Comparison of ENCODE assay signal across 8 cellular contexts in genomic region chr10:114538544-114538906, GRCh38.
DNase-seq lines count a peak whose midpoint lies in the region; ATAC-seq and TF ChIP-seq lines count a peak whose summit lies in the region.

No MANE protein-coding gene starts in this region.

- no peaks in the 10 kb centered on the region for H3K27me3 Mint-ChIP-seq in activated naive CD8-positive, alpha-beta T cell treated with anti-CD3 and anti-CD28 coated beads, Interleukin-2, amount 10 ng/mL, durations not matched to agents 7 days and 5 days

- peak overlapping the region; percentile 80 for H3K4me3 Mint-ChIP-seq in activated naive CD8-positive, alpha-beta T cell treated with anti-CD3 and anti-CD28 coated beads, Interleukin-2, amount 10 ng/mL, durations not matched to agents 7 days and 5 days

- no peaks in the 10 kb centered on the region for H3K36me3 Mint-ChIP-seq in activated naive CD8-positive, alpha-beta T cell treated with anti-CD3 and anti-CD28 coated beads, Interleukin-2, amount 10 ng/mL, durations not matched to agents 7 days and 5 days

- ATAC-seq in GM21360 (IDR thresholded peaks at IDR 0.05; ENCODE audit: unreplicated experiment), result peak; percentile 69
- peak; percentile 19 for ATAC-seq in activated naive CD8-positive, alpha-beta T cell treated with anti-CD3 and anti-CD28 coated beads, Interleukin-2, amount 10 ng/mL, durations not matched to agents 7 days and 5 days (ENCODE audit: low read depth)
- ATAC-seq in omental fat pad (ENCODE audit: low FRiP score), result no peak

- H3K9me3 Mint-ChIP-seq in activated naive CD8-positive, alpha-beta T cell treated with anti-CD3 and anti-CD28 coated beads, Interleukin-2, amount 10 ng/mL, durations not matched to agents 7 days and 5 days, result no peaks in the 10 kb centered on the region

- DNase-seq in SW480 (ENCODE audit: low spot score), result peak; percentile 68
- DNase-seq in activated naive CD8-positive, alpha-beta T cell treated with anti-CD3 and anti-CD28 coated beads, Interleukin-2, amount 10 ng/mL, durations not matched to agents 7 days and 5 days, result peak; percentile 60
- peak; percentile 43 for DNase-seq in stimulated activated CD4-positive, alpha-beta T cell treated with anti-CD3 and anti-CD28 coated beads, Interleukin-12 subunit alpha, Interleukin-12 subunit beta, amount 100 ng/mL, for 4 hours
- DNase-seq in NK-92 treated with Interleukin-12 subunit alpha and Interleukin-12 subunit beta, amount 100 ng/mL, for 24 hours (lab: John Stamatoyannopoulos, UW), result no peak
- no peak for DNase-seq in omental fat pad (ENCODE audit: low spot score)
- DNase-seq in NCI-H187 (lab: John Stamatoyannopoulos, UW), result no peak
- DNase-seq in GM20000 (ENCODE audit: low spot score), result no peak

- peak overlapping the region; percentile 89 for H3K27ac Mint-ChIP-seq in activated naive CD8-positive, alpha-beta T cell treated with anti-CD3 and anti-CD28 coated beads, Interleukin-2, amount 10 ng/mL, durations not matched to agents 7 days and 5 days

- H3K4me1 Mint-ChIP-seq in activated naive CD8-positive, alpha-beta T cell treated with anti-CD3 and anti-CD28 coated beads, Interleukin-2, amount 10 ng/mL, durations not matched to agents 7 days and 5 days, result peaks cover 59% of the 10 kb centered on the region

- POLR2A ChIA-PET in activated naive CD8-positive, alpha-beta T cell treated with anti-CD3 and anti-CD28 coated beads, Interleukin-2, amount 10 ng/mL, durations not matched to agents 7 days and 5 days (lab: Charles Lee), result interaction anchor here (1.5 to 12.2 kb wide), 2 partner anchors 18 to 399 kb away, joined by 3 to 387 read pairs; partner anchors contain the start of gene TRUB1

- TF ChIP-seq CTCF in omental fat pad (IDR thresholded peaks at IDR 0.05) (no peak), GM20000 (IDR thresholded peaks at IDR 0.05; ENCODE audit: extremely low read depth, missing control alignments) (no peak)

Comparison
In these comparisons a context has a peak if more than half of its experiments do, and no peak if none do; other contexts are left out.
1. DNase-seq: peak in SW480 (single experiment), activated naive CD8-positive, alpha-beta T cell treated with anti-CD3 and anti-CD28 coated beads, Interleukin-2, amount 10 ng/mL, durations not matched to agents 7 days and 5 days (single experiment) and stimulated activated CD4-positive, alpha-beta T cell treated with anti-CD3 and anti-CD28 coated beads, Interleukin-12 subunit alpha, Interleukin-12 subunit beta, amount 100 ng/mL, for 4 hours (single experiment); none in NK-92 treated with Interleukin-12 subunit alpha and Interleukin-12 subunit beta, amount 100 ng/mL, for 24 hours (single experiment), omental fat pad (single experiment), NCI-H187 (0 of 2) and GM20000 (single experiment).